1 cellular context compared by ENCODE assay signal in genomic region chr7:99693427-99694200, GRCh38.
A peak's percentile ranks its signal among the peaks of the same experiment; 100 is the strongest.
TF ChIP-seq lines count a peak whose summit lies in the region.

No MANE protein-coding gene starts in this region.

TF ChIP-seq in HepG2, 621 proteins besides CTCF, POLR2A, EP300 and RAD21 (continued from another document and continues in another):
- TF ChIP-seq ARID4A (CRISPR knock-in tag; IDR thresholded peaks at IDR 0.05; ENCODE audit: borderline replicate concordance) (peak; percentile 62; the same call in 1 of the 2 replicates), ZNF883 (CRISPR knock-in tag; IDR thresholded peaks at IDR 0.05; ENCODE audit: not compliant biosample characterization) (peak; percentile 59), SNRNP70 (IDR thresholded peaks at IDR 0.05; ENCODE audit: low read depth, low read length) (no peak), SIN3A (IDR thresholded peaks at IDR 0.05; ENCODE audit: borderline replicate concordance, low read depth, low read length) (no peak), RFX3 (CRISPR knock-in tag; IDR thresholded peaks at IDR 0.05) (no peak), ZNF572 (CRISPR knock-in tag; IDR thresholded peaks at IDR 0.05) (no peak), MEF2D (CRISPR knock-in tag; IDR thresholded peaks at IDR 0.05) (peak; percentile 72; the same call in 1 of the 2 replicates), ZBTB49 (CRISPR knock-in tag; IDR thresholded peaks at IDR 0.05; ENCODE audit: borderline replicate concordance) (no peak), JUND (CRISPR knock-in tag; IDR thresholded peaks at IDR 0.05) (no peak), RERE (CRISPR knock-in tag; IDR thresholded peaks at IDR 0.05; ENCODE audit: low read depth) (peak; percentile 62), RNF2 (conservative IDR thresholded peaks at IDR 0.05; ENCODE audit: low read depth) (no peak), ZNF335 (CRISPR knock-in tag; IDR thresholded peaks at IDR 0.05) (0 out of 2 replicates have a peak, but pooled peaks have one; percentile 38), LRRFIP1 (CRISPR knock-in tag; conservative IDR thresholded peaks at IDR 0.05) (no peak), ZMYM3 (CRISPR knock-in tag; IDR thresholded peaks at IDR 0.05) (peak; percentile 76), ZNF414 (CRISPR knock-in tag; IDR thresholded peaks at IDR 0.05) (no peak; the same call in 1 of the 2 replicates), PBX3 (CRISPR knock-in tag; IDR thresholded peaks at IDR 0.05; ENCODE audit: borderline replicate concordance) (no peak), SP5 (CRISPR knock-in tag; IDR thresholded peaks at IDR 0.05; ENCODE audit: borderline replicate concordance, low read depth) (peak; percentile 97), BORCS8-MEF2B (CRISPR knock-in tag; IDR thresholded peaks at IDR 0.05) (peak; percentile 84), SP1 (IDR thresholded peaks at IDR 0.05) (no peak), SP1 (CRISPR knock-in tag; IDR thresholded peaks at IDR 0.05) (peak; percentile 83), AKNA (CRISPR knock-in tag; IDR thresholded peaks at IDR 0.05; ENCODE audit: borderline replicate concordance) (no peak), ZNF513 (CRISPR knock-in tag; conservative IDR thresholded peaks at IDR 0.05) (no peak), IRX3 (CRISPR knock-in tag; IDR thresholded peaks at IDR 0.05; ENCODE audit: borderline replicate concordance, low read depth) (no peak), ZNF652 (CRISPR knock-in tag; IDR thresholded peaks at IDR 0.05; ENCODE audit: borderline replicate concordance, low read depth) (peak; percentile 50; the same call in 1 of the 2 replicates), ZNF75D (CRISPR knock-in tag; IDR thresholded peaks at IDR 0.05; ENCODE audit: borderline replicate concordance) (no peak), PLSCR1 (CRISPR knock-in tag; IDR thresholded peaks at IDR 0.05; ENCODE audit: borderline replicate concordance) (no peak), ZNF790 (CRISPR knock-in tag; IDR thresholded peaks at IDR 0.05; ENCODE audit: borderline replicate concordance) (no peak), ZNF7 (CRISPR knock-in tag; IDR thresholded peaks at IDR 0.05) (no peak), YY1 (IDR thresholded peaks at IDR 0.05; ENCODE audit: insufficient read depth, insufficient replicate concordance, low read depth, low read length) (peak; percentile 89), SPEN (CRISPR knock-in tag; IDR thresholded peaks at IDR 0.05; ENCODE audit: low read depth) (peak; percentile 76), ZNF589 (CRISPR knock-in tag; conservative IDR thresholded peaks at IDR 0.05) (no peak)
